Comparison of ENCODE assay signal across 6 cellular contexts in genomic region chr12:122444071-122444470, GRCh38. TPM values are rescaled to one million over a fixed set of nuclear protein-coding genes. Genes with fewer than 3 reads are reported as not detected.
DNase-seq lines count a peak whose midpoint lies in the region; ATAC-seq, FAIRE-seq and TF ChIP-seq lines count a peak whose summit lies in the region.
"Not testable (repeated sequence)": the region's sequence is repeated elsewhere in the genome, so short reads cannot be mapped to it uniquely, and the experiment has no call there.

No MANE protein-coding gene starts in this region.

- H3K4me3 Mint-ChIP-seq in WTC11; stimulated activated effector memory CD8-positive, alpha-beta T cell treated with anti-CD3 and anti-CD28 coated beads, Interleukin-12 subunit alpha, Interleukin-12 subunit beta, amount 100 ng/mL, for 72 hours: not testable (repeated sequence)

- H3K27me3 Mint-ChIP-seq in WTC11 (ENCODE audit: low read depth): not testable (repeated sequence)

- H3K9ac ChIP-seq in K562 (ENCODE audit: insufficient read depth in 1 of 2, low read depth in 2 of 2, low read length in 2 of 2); HepG2 (ENCODE audit: insufficient read depth, low read depth, low read length): not testable (repeated sequence)

- not testable (repeated sequence) for H3K27ac Mint-ChIP-seq in WTC11
- peak overlapping the region; percentile 50 for H3K27ac Mint-ChIP-seq in stimulated activated effector memory CD8-positive, alpha-beta T cell treated with anti-CD3 and anti-CD28 coated beads, Interleukin-12 subunit alpha, Interleukin-12 subunit beta, amount 100 ng/mL, for 72 hours

- not testable (repeated sequence) for H3K9me1 ChIP-seq in K562 (ENCODE audit: control insufficient read depth, insufficient read depth, low read length)

- not testable (repeated sequence) for H3K36me3 Mint-ChIP-seq in WTC11; stimulated activated effector memory CD8-positive, alpha-beta T cell treated with anti-CD3 and anti-CD28 coated beads, Interleukin-12 subunit alpha, Interleukin-12 subunit beta, amount 100 ng/mL, for 72 hours

- H3K79me2 ChIP-seq in K562 (ENCODE audit: control insufficient read depth, insufficient read depth, low read length); HepG2 (ENCODE audit: insufficient read depth, low read length): not testable (repeated sequence)

- H3K4me1 ChIP-seq in HEK293 (ENCODE audit: control insufficient read depth, insufficient read depth, low read length); K562 (replicated peaks in 1 of 2; ENCODE audit: control insufficient read depth in 2 of 2, insufficient read depth in 2 of 2, low read length in 2 of 2); sigmoid colon: not testable (repeated sequence)
- peaks cover 21% of the 10 kb centered on the region for H3K4me1 ChIP-seq in HepG2 (ENCODE audit: insufficient read depth, low read length)

- TF ChIP-seq CTCF in HEK293 (tag by site-specific recombination; IDR thresholded peaks at IDR 0.05); WTC11 (IDR thresholded peaks at IDR 0.05); K562 (IDR thresholded peaks at IDR 0.05 in 2 of 3, conservative IDR thresholded peaks at IDR 0.05 in 1 of 3; ENCODE audit: insufficient read depth in 2 of 3, low read depth in 1 of 3, low read length in 3 of 3); HepG2 (CRISPR knock-in tag; IDR thresholded peaks at IDR 0.05); sigmoid colon (IDR thresholded peaks at IDR 0.05): not testable (repeated sequence)

- POLR2A ChIA-PET in HEK293 (lab: Yijun Ruan, JAX); WTC11 (lab: Charles Lee); K562 (lab: Yijun Ruan, JAX); HepG2 (lab: Yijun Ruan, JAX): not testable (repeated sequence)

- H3K36me3 ChIP-seq in HEK293 (ENCODE audit: control insufficient read depth in 2 of 2, insufficient read depth in 1 of 2, low read length in 2 of 2); K562 (ENCODE audit: control insufficient read depth, insufficient read depth, low read length); HepG2 (replicated peaks in 1 of 2; ENCODE audit: control insufficient read depth in 1 of 2, insufficient read depth in 2 of 2, low read length in 2 of 2); sigmoid colon: not testable (repeated sequence)

- H3K9me3 ChIP-seq in HEK293 (ENCODE audit: control insufficient read depth, insufficient read depth, low read depth, low read length); K562 (replicated peaks; ENCODE audit: control insufficient read depth, insufficient read depth, low read depth, low read length); HepG2 (ENCODE audit: low read length); sigmoid colon: not testable (repeated sequence)

- not testable (repeated sequence) for ATAC-seq in WTC11; K562; HepG2; stimulated activated effector memory CD8-positive, alpha-beta T cell treated with anti-CD3 and anti-CD28 coated beads, Interleukin-12 subunit alpha, Interleukin-12 subunit beta, amount 100 ng/mL, for 72 hours

- not testable (repeated sequence) for H3K4me1 Mint-ChIP-seq in WTC11; stimulated activated effector memory CD8-positive, alpha-beta T cell treated with anti-CD3 and anti-CD28 coated beads, Interleukin-12 subunit alpha, Interleukin-12 subunit beta, amount 100 ng/mL, for 72 hours

- not testable (repeated sequence) for TF ChIP-seq RAD21 in K562 (CRISPR knock-in tag; conservative IDR thresholded peaks at IDR 0.05 in 1 of 2, IDR thresholded peaks at IDR 0.05 in 1 of 2); HepG2 (CRISPR knock-in tag; IDR thresholded peaks at IDR 0.05)

- not testable (repeated sequence) for TF ChIP-seq POLR2A in K562 (conservative IDR thresholded peaks at IDR 0.05); HepG2 (IDR thresholded peaks at IDR 0.05; ENCODE audit: insufficient read depth in 1 of 2, low read depth in 2 of 2, low read length in 2 of 2); sigmoid colon (IDR thresholded peaks at IDR 0.05)

- not testable (repeated sequence) for TF ChIP-seq EP300 in K562 (IDR thresholded peaks at IDR 0.05; ENCODE audit: low read length); HepG2 (IDR thresholded peaks at IDR 0.05; ENCODE audit: low read depth in 2 of 2, low read length in 2 of 2); HepG2 (CRISPR knock-in tag; IDR thresholded peaks at IDR 0.05; ENCODE audit: borderline replicate concordance); sigmoid colon (IDR thresholded peaks at IDR 0.05)

- WGBS in K562 (ENCODE audit: insufficient coverage, low coverage, missing lambda C conversion rate): 45% methylated on average over 5 of the region's 5 CpGs
- 70% methylated on average over 5 of the region's 5 CpGs for WGBS in HepG2 (ENCODE audit: low lambda C conversion rate)
- 74 to 78% methylated on average over 5 of the region's 5 CpGs for WGBS in sigmoid colon, 2 donors

- not testable (repeated sequence) for H4K20me1 ChIP-seq in K562 (replicated peaks; ENCODE audit: control insufficient read depth, insufficient read depth, low read length); HepG2 (ENCODE audit: insufficient read depth, low read length)

- intact Hi-C loops in K562 (cut with micrococcal nuclease); HepG2 (cut with micrococcal nuclease; ENCODE audit: unreplicated experiment); sigmoid colon (cut with DNase I): not testable (repeated sequence)

- not testable (repeated sequence) for H2AFZ ChIP-seq in K562 (ENCODE audit: low read depth, low read length); HepG2 (ENCODE audit: low read length)

- not testable (repeated sequence) for BruUV-seq in K562 (replicated peaks; lab: Mats Ljungman, UMichigan); HepG2 (replicated peaks; lab: Mats Ljungman, UMichigan)

- in situ Hi-C loops in K562 (cut with MboI); HepG2 (cut with HindIII; ENCODE audit: extremely low pct_ligation_motif_present, low pct_unique_long_range_greater_than_20kb): not testable (repeated sequence)

- DNase-seq in WTC11 (ENCODE audit: low spot score); K562 (ENCODE audit: extremely low read depth in 1 of 4, low spot score in 3 of 4); HepG2 (ENCODE audit: low spot score); stimulated activated effector memory CD8-positive, alpha-beta T cell treated with anti-CD3 and anti-CD28 coated beads, Interleukin-12 subunit alpha, Interleukin-12 subunit beta, amount 100 ng/mL, for 72 hours (ENCODE audit: low spot score in 2 of 2): not testable (repeated sequence)
- DNase-seq in sigmoid colon: peak; percentile 8

- not testable (repeated sequence) for H3K4me2 ChIP-seq in K562 (ENCODE audit: insufficient read depth, low read length); HepG2 (ENCODE audit: low read depth, low read length)

- FAIRE-seq in K562 (lab: Jason Lieb, UNC); HepG2 (lab: Jason Lieb, UNC): not testable (repeated sequence)

- CTCF ChIA-PET in HEK293 (lab: Yijun Ruan, JAX): interaction anchor here (0.6 kb wide), 1 partner anchor 1471 kb away, joined by 3 read pairs; no protein-coding TSS in a partner anchor
- CTCF ChIA-PET in WTC11 (lab: Charles Lee); K562 (lab: Yijun Ruan, JAX; ENCODE audit: low intra/inter-chr PET ratio); HepG2 (lab: Yijun Ruan, JAX; ENCODE audit: low intra/inter-chr PET ratio, low total read pairs): not testable (repeated sequence)

- H3K4me3 ChIP-seq in HEK293 (ENCODE audit: low read depth, low read length); K562; HepG2 (replicated peaks in 1 of 3; ENCODE audit: insufficient read depth in 1 of 3, low read depth in 2 of 3, low read length in 3 of 3); sigmoid colon: not testable (repeated sequence)

- not testable (repeated sequence) for H3K27me3 ChIP-seq in K562 (ENCODE audit: control insufficient read depth in 2 of 2, insufficient read depth in 2 of 2, low read length in 2 of 2); HepG2 (ENCODE audit: control insufficient read depth in 1 of 2, insufficient read depth in 2 of 2, low read length in 2 of 2); sigmoid colon

- H3K9me3 Mint-ChIP-seq in WTC11; stimulated activated effector memory CD8-positive, alpha-beta T cell treated with anti-CD3 and anti-CD28 coated beads, Interleukin-12 subunit alpha, Interleukin-12 subunit beta, amount 100 ng/mL, for 72 hours: not testable (repeated sequence)

- H3K27ac ChIP-seq in HEK293 (ENCODE audit: extremely low read depth, low read depth, low read length); K562 (ENCODE audit: extremely low read depth, low read depth, low read length); HepG2 (ENCODE audit: extremely low read length, insufficient read depth, low read length); sigmoid colon: not testable (repeated sequence)

RNA-seq across cellular contexts. Expression of gene CLIP1, which starts 21.6 kb away (rescaled TPM):
- total RNA-seq in WTC11 (2021) (21.3 to 24.9 TPM (median 21.5 TPM) in 3 replicates), K562 (2014; rRNA removed) (19.7 and 20.1 TPM in 2 replicates), K562 (2014; rRNA removed; fragmentation: Illumina TruSeq; extraction: Trizol) (29.6 and 39.5 TPM in 2 replicates), K562 (2015; rRNA removed; fragmentation: Illumina TruSeq; extraction: Trizol) (33.3 and 33.9 TPM in 2 replicates), K562 (2021) (24.9 and 27.8 TPM in 2 replicates), HepG2 (2016; rRNA removed; fragmentation: Illumina TruSeq; extraction: Trizol) (28.9 and 30.2 TPM in 2 replicates), sigmoid colon (100 to 1,000 TPM; 159 to 257 (median 196) TPM)
- 77.3 and 128 TPM in 2 replicates for total RNA-seq in K562 (2011; cell fraction: chromatin; rRNA removed; ENCODE audit: low replicate concordance)
- total RNA-seq in K562 (2011; cell fraction: nucleolus; rRNA removed): 38.0 and 40.8 TPM in 2 replicates
- total RNA-seq in K562 (2011; cell fraction: nucleoplasm; rRNA removed): 61.1 and 81.7 TPM in 2 replicates
- polyA plus RNA-seq in K562 (2011; rRNA removed) (31.9 and 34.5 TPM in 2 replicates), K562 (2014; fragmentation: Illumina TruSeq; extraction: Trizol) (27.3 and 27.6 TPM in 2 replicates), K562 (2014; fragmentation: Nextera tagmentation; extraction: Ambion mirVana) (1 to 10 TPM; 5.8 to 6.1 TPM), K562 (2014; rRNA removed) (19.1 and 21.2 TPM in 2 replicates), HepG2 (2011; rRNA removed) (42.8 and 43.7 TPM in 2 replicates), sigmoid colon (10 to 100 TPM; 16.8 to 20.1 (median 19.5) TPM)
- polyA plus RNA-seq in K562 (2011; cell fraction: cytosol; rRNA removed): 24.3 and 28.5 TPM in 2 replicates
- 31.9 and 33.0 TPM in 2 replicates for polyA plus RNA-seq in K562 (2011; cell fraction: nucleus; rRNA removed)
- polyA plus RNA-seq in K562 (2012): 17.8 and 31.5 TPM in 2 replicates
- polyA minus RNA-seq in K562 (2011; rRNA and poly(A)+ RNA removed): 48.7 and 54.3 TPM in 2 replicates
- 16.9 and 22.4 TPM in 2 replicates for polyA minus RNA-seq in K562 (2011; cell fraction: cytosol; rRNA and poly(A)+ RNA removed)
- 17.0 and 35.5 TPM in 2 replicates for polyA minus RNA-seq in K562 (2011; cell fraction: nucleus; rRNA and poly(A)+ RNA removed)
- 16.2 and 21.0 TPM in 2 replicates for total RNA-seq in HepG2 (2016; cell fraction: cytosol; rRNA removed; fragmentation: Illumina TruSeq; extraction: Trizol; ENCODE audit: low read depth)
- total RNA-seq in HepG2 (2016; cell fraction: insoluble cytoplasmic fraction; rRNA removed; fragmentation: Illumina TruSeq; extraction: Trizol): 26.9 and 28.6 TPM in 2 replicates
- total RNA-seq in HepG2 (2016; cell fraction: membrane; rRNA removed; fragmentation: Illumina TruSeq; extraction: Trizol): 15.5 and 15.9 TPM in 2 replicates
- 33.5 and 40.7 TPM in 2 replicates for total RNA-seq in HepG2 (2016; cell fraction: nucleus; rRNA removed; fragmentation: Illumina TruSeq; extraction: Trizol)
- polyA plus RNA-seq in HepG2 (2011; cell fraction: cytosol; rRNA removed): 26.7 and 33.0 TPM in 2 replicates
- polyA plus RNA-seq in HepG2 (2011; cell fraction: nucleus; rRNA removed): 30.4 and 31.8 TPM in 2 replicates
- 21.0 and 26.9 TPM in 2 replicates for polyA plus RNA-seq in HepG2 (2012)
- 0.83 and 0.97 TPM in 2 replicates for polyA plus RNA-seq in HepG2 (2016; cell fraction: cytosol; fragmentation: Illumina TruSeq; extraction: Trizol; ENCODE audit: low read depth)
- polyA plus RNA-seq in HepG2 (2016; cell fraction: insoluble cytoplasmic fraction; fragmentation: Illumina TruSeq; extraction: Trizol; ENCODE audit: low read depth): 22.9 and 23.8 TPM in 2 replicates
- 3.9 and 5.6 TPM in 2 replicates for polyA plus RNA-seq in HepG2 (2016; cell fraction: membrane; fragmentation: Illumina TruSeq; extraction: Trizol; ENCODE audit: low read depth)
- polyA plus RNA-seq in HepG2 (2016; cell fraction: nucleus; fragmentation: Illumina TruSeq; extraction: Trizol; ENCODE audit: insufficient read depth, low read depth): 35.5 and 36.6 TPM in 2 replicates
- polyA minus RNA-seq in HepG2 (2011; rRNA and poly(A)+ RNA removed; ENCODE audit: low replicate concordance): 62.5 and 153 TPM in 2 replicates
- polyA minus RNA-seq in HepG2 (2011; cell fraction: cytosol; rRNA and poly(A)+ RNA removed): 23.9 and 31.3 TPM in 2 replicates
- polyA minus RNA-seq in HepG2 (2011; cell fraction: nucleus; rRNA and poly(A)+ RNA removed): 47.6 and 65.9 TPM in 2 replicates

RNA-seq across cellular contexts. Expression of gene ZCCHC8, which starts 56.7 kb away (rescaled TPM):
- 24.3 to 28.4 TPM (median 25.7 TPM) in 3 replicates for total RNA-seq in WTC11 (2021)
- total RNA-seq in K562 (2011; cell fraction: chromatin; rRNA removed; ENCODE audit: low replicate concordance): 46.3 and 139 TPM in 2 replicates
- 22.3 and 27.9 TPM in 2 replicates for total RNA-seq in K562 (2011; cell fraction: nucleolus; rRNA removed)
- total RNA-seq in K562 (2011; cell fraction: nucleoplasm; rRNA removed): 46.5 and 73.4 TPM in 2 replicates
- total RNA-seq in K562 (2014; rRNA removed): 25.3 and 27.7 TPM in 2 replicates
- 41.1 and 50.2 TPM in 2 replicates for total RNA-seq in K562 (2014; rRNA removed; fragmentation: Illumina TruSeq; extraction: Trizol)
- total RNA-seq in K562 (2015; rRNA removed; fragmentation: Illumina TruSeq; extraction: Trizol): 32.5 and 36.5 TPM in 2 replicates
- total RNA-seq in K562 (2021): 34.1 and 36.0 TPM in 2 replicates
- polyA plus RNA-seq in K562 (2011; rRNA removed): 28.9 and 32.0 TPM in 2 replicates
- 15.4 and 21.2 TPM in 2 replicates for polyA plus RNA-seq in K562 (2011; cell fraction: cytosol; rRNA removed)
- 40.8 and 51.1 TPM in 2 replicates for polyA plus RNA-seq in K562 (2011; cell fraction: nucleus; rRNA removed)
- 21.2 and 36.6 TPM in 2 replicates for polyA plus RNA-seq in K562 (2012)
- 41.3 and 50.9 TPM in 2 replicates for polyA plus RNA-seq in K562 (2014; fragmentation: Illumina TruSeq; extraction: Trizol)
- 10 to 100 TPM; 14.8 to 20.7 TPM for polyA plus RNA-seq in K562 (2014; fragmentation: Nextera tagmentation; extraction: Ambion mirVana)
- polyA plus RNA-seq in K562 (2014; rRNA removed): 34.8 and 37.9 TPM in 2 replicates
- polyA minus RNA-seq in K562 (2011; rRNA and poly(A)+ RNA removed): 27.6 and 29.6 TPM in 2 replicates
- 13.9 and 15.6 TPM in 2 replicates for polyA minus RNA-seq in K562 (2011; cell fraction: cytosol; rRNA and poly(A)+ RNA removed)
- 15.1 and 30.9 TPM in 2 replicates for polyA minus RNA-seq in K562 (2011; cell fraction: nucleus; rRNA and poly(A)+ RNA removed)
- total RNA-seq in HepG2 (2016; rRNA removed; fragmentation: Illumina TruSeq; extraction: Trizol): 14.2 and 20.9 TPM in 2 replicates
- total RNA-seq in HepG2 (2016; cell fraction: cytosol; rRNA removed; fragmentation: Illumina TruSeq; extraction: Trizol; ENCODE audit: low read depth): 4.6 and 5.1 TPM in 2 replicates
- total RNA-seq in HepG2 (2016; cell fraction: insoluble cytoplasmic fraction; rRNA removed; fragmentation: Illumina TruSeq; extraction: Trizol): 14.0 and 22.1 TPM in 2 replicates
- 7.2 and 7.6 TPM in 2 replicates for total RNA-seq in HepG2 (2016; cell fraction: membrane; rRNA removed; fragmentation: Illumina TruSeq; extraction: Trizol)
- total RNA-seq in HepG2 (2016; cell fraction: nucleus; rRNA removed; fragmentation: Illumina TruSeq; extraction: Trizol): 30.3 and 32.1 TPM in 2 replicates
- 18.6 and 20.5 TPM in 2 replicates for polyA plus RNA-seq in HepG2 (2011; rRNA removed)
- 9.6 and 13.2 TPM in 2 replicates for polyA plus RNA-seq in HepG2 (2011; cell fraction: cytosol; rRNA removed)
- polyA plus RNA-seq in HepG2 (2011; cell fraction: nucleus; rRNA removed): 37.9 and 40.8 TPM in 2 replicates
- 20.5 and 20.8 TPM in 2 replicates for polyA plus RNA-seq in HepG2 (2012)
- 1.9 and 2.0 TPM in 2 replicates for polyA plus RNA-seq in HepG2 (2016; cell fraction: cytosol; fragmentation: Illumina TruSeq; extraction: Trizol; ENCODE audit: low read depth)
- polyA plus RNA-seq in HepG2 (2016; cell fraction: insoluble cytoplasmic fraction; fragmentation: Illumina TruSeq; extraction: Trizol; ENCODE audit: low read depth): 15.5 and 16.5 TPM in 2 replicates
- polyA plus RNA-seq in HepG2 (2016; cell fraction: membrane; fragmentation: Illumina TruSeq; extraction: Trizol; ENCODE audit: low read depth): 3.5 and 4.0 TPM in 2 replicates
- polyA plus RNA-seq in HepG2 (2016; cell fraction: nucleus; fragmentation: Illumina TruSeq; extraction: Trizol; ENCODE audit: insufficient read depth, low read depth): 75.5 and 80.1 TPM in 2 replicates
- 9.4 and 18.6 TPM in 2 replicates for polyA minus RNA-seq in HepG2 (2011; rRNA and poly(A)+ RNA removed; ENCODE audit: low replicate concordance)
- polyA minus RNA-seq in HepG2 (2011; cell fraction: cytosol; rRNA and poly(A)+ RNA removed): 8.1 and 11.2 TPM in 2 replicates
- 40.6 and 42.0 TPM in 2 replicates for polyA minus RNA-seq in HepG2 (2011; cell fraction: nucleus; rRNA and poly(A)+ RNA removed)
- 10 to 100 TPM; 16.8 to 21.4 (median 20.7) TPM for total RNA-seq in sigmoid colon
- polyA plus RNA-seq in sigmoid colon: 10 to 100 TPM; 10.2 to 16.5 (median 10.2) TPM
